Comparison of ENCODE assay signal across 17 cellular contexts in genomic region chr1:24992124-24992760, GRCh38.
DNase-seq lines count a peak whose midpoint lies in the region; ATAC-seq and TF ChIP-seq lines count a peak whose summit lies in the region.
"Had no signal": no experiment of that assay in that cellular context is flagged by ENCODE, and none has a peak within 500 bp of the region (broad histone marks: within the 10 kb centered on the region; RNA-seq: fewer than 3 reads in every experiment).

No MANE protein-coding gene starts in this region.

- H3K27me3 Mint-ChIP-seq in activated CD4-positive, alpha-beta T cell treated with anti-CD3 and anti-CD28 coated beads for 36 hours: no peaks in the 10 kb centered on the region
- H3K27me3 Mint-ChIP-seq in chondrocyte (ENCODE audit: low read depth): peaks cover 12% of the 10 kb centered on the region

- H3K36me3 ChIP-seq in MM.1S (replicated peaks; ENCODE audit: insufficient read depth, low read length): no peaks in the 10 kb centered on the region
- H3K36me3 ChIP-seq: gastrocnemius medialis had no signal

- peak overlapping the region; percentile 50 for H3K4me3 Mint-ChIP-seq in activated CD4-positive, alpha-beta T cell treated with anti-CD3 and anti-CD28 coated beads for 36 hours
- no peak overlapping the region for H3K4me3 Mint-ChIP-seq in chondrocyte (ENCODE audit: unreplicated experiment)
- H3K4me3 Mint-ChIP-seq: neural crest cell, type B pancreatic cell had no signal

- H3K36me3 Mint-ChIP-seq in activated CD4-positive, alpha-beta T cell treated with anti-CD3 and anti-CD28 coated beads for 36 hours (ENCODE audit: low read depth): peaks cover 12% of the 10 kb centered on the region
- peaks cover under 1% of the 10 kb centered on the region for H3K36me3 Mint-ChIP-seq in chondrocyte (ENCODE audit: low read depth)
- H3K36me3 Mint-ChIP-seq: type B pancreatic cell had no signal

- ATAC-seq in activated CD4-positive, alpha-beta T cell treated with anti-CD3 and anti-CD28 coated beads for 36 hours: peak; percentile 1
- ATAC-seq: gastrocnemius medialis had no signal

- peaks cover 2% of the 10 kb centered on the region for H3K9me3 Mint-ChIP-seq in activated CD4-positive, alpha-beta T cell treated with anti-CD3 and anti-CD28 coated beads for 36 hours (ENCODE audit: low read depth)
- H3K9me3 Mint-ChIP-seq in chondrocyte (ENCODE audit: low read depth): peaks cover 7% of the 10 kb centered on the region
- H3K9me3 Mint-ChIP-seq: neural crest cell, type B pancreatic cell had no signal

- intact Hi-C loops in activated CD4-positive, alpha-beta T cell treated with anti-CD3 and anti-CD28 coated beads for 36 hours (cut with DNase I, micrococcal nuclease): loop anchor here in 1 of 2 experiments (2.0 kb wide), 1 partner anchor 31 kb away; no protein-coding TSS in a partner anchor
- intact Hi-C loops in head of caudate nucleus (cut with DNase I): no loop called here

- TF ChIP-seq CTCF in MM.1S (IDR thresholded peaks at IDR 0.05; ENCODE audit: low read length): no peak
- no peak for TF ChIP-seq CTCF in chondrocyte (IDR thresholded peaks at IDR 0.05)

- peak overlapping the region; percentile 100 for H3K27ac Mint-ChIP-seq in activated CD4-positive, alpha-beta T cell treated with anti-CD3 and anti-CD28 coated beads for 36 hours
- H3K27ac Mint-ChIP-seq in chondrocyte (ENCODE audit: unreplicated experiment): no peak overlapping the region
- H3K27ac Mint-ChIP-seq: type B pancreatic cell had no signal

- H3K27ac ChIP-seq in MM.1S (ENCODE audit: low read length): no peak overlapping the region
- peak overlapping the region in 11 of 21 experiments; percentile 13 to 95 (median 71) for H3K27ac ChIP-seq in skin epidermis
- H3K27ac ChIP-seq: gastrocnemius medialis had no signal

- H3K4me2 ChIP-seq in MM.1S (ENCODE audit: low read depth, low read length): no peak overlapping the region

- H3K4me1 Mint-ChIP-seq in activated CD4-positive, alpha-beta T cell treated with anti-CD3 and anti-CD28 coated beads for 36 hours: peaks cover 93% of the 10 kb centered on the region
- H3K4me1 Mint-ChIP-seq in chondrocyte (ENCODE audit: low read depth): peaks cover 13% of the 10 kb centered on the region

- H3F3A ChIP-seq in MM.1S (ENCODE audit: insufficient read depth, low read length): no peaks in the 10 kb centered on the region

- H2AFZ ChIP-seq in MM.1S (ENCODE audit: low read length): 0 out of 2 replicates have a peak overlapping the region, but pooled peaks have one; percentile 6

- H3K4me1 ChIP-seq in MM.1S (ENCODE audit: low read length): no peaks in the 10 kb centered on the region
- H3K4me1 ChIP-seq: gastrocnemius medialis had no signal

- POLR2A ChIA-PET in activated CD4-positive, alpha-beta T cell treated with anti-CD3 and anti-CD28 coated beads for 36 hours (lab: Charles Lee): no interaction called here

- no peaks in the 10 kb centered on the region for H4K20me1 ChIP-seq in MM.1S (ENCODE audit: insufficient read depth, low read length)

- no peak overlapping the region for H3K9ac ChIP-seq in MM.1S (ENCODE audit: low read length)

- H3K79me2 ChIP-seq in MM.1S (ENCODE audit: low read length): no peaks in the 10 kb centered on the region

- H3K9me3 ChIP-seq in MM.1S (replicated peaks; ENCODE audit: insufficient read depth, low read length): no peaks in the 10 kb centered on the region
- H3K9me3 ChIP-seq: gastrocnemius medialis had no signal

- H3K4me3 ChIP-seq in MM.1S (ENCODE audit: low read length) (no peak overlapping the region), skin epidermis (no peak overlapping the region)
- H3K4me3 ChIP-seq: gastrocnemius medialis had no signal

- no peak for DNase-seq in activated CD4-positive, alpha-beta T cell treated with anti-CD3 and anti-CD28 coated beads for 36 hours
- no peak for DNase-seq in activated CD4-positive, alpha-beta T cell treated with anti-CD3 and anti-CD28 coated beads, Interleukin-2, amount 50 U/mL, for 1 hour
- no peak for DNase-seq in MM.1S
- peak; percentile 24 for DNase-seq in chondrocyte (ENCODE audit: low spot score)
- DNase-seq in head of caudate nucleus: no peak
- no peak for DNase-seq in NCI-H1092 (lab: John Stamatoyannopoulos, UW)
- DNase-seq in SW480 (ENCODE audit: low spot score): no peak
- DNase-seq: amygdala, cerebellar nuclear complex, gastrocnemius medialis, GOT3, Kasumi-1, NCI-H1436 treated with DMSO at 0.1 percent for 48 hours, NCI-H345 had no signal

- H3K27me3 ChIP-seq in MM.1S (replicated peaks; ENCODE audit: insufficient read depth, low read length): peaks cover 11% of the 10 kb centered on the region; the same call in 1 of the 2 replicates

- CTCF ChIA-PET in activated CD4-positive, alpha-beta T cell treated with anti-CD3 and anti-CD28 coated beads for 36 hours (lab: Charles Lee): interaction anchor here (0.7 to 2.3 kb wide), 5 partner anchors 11 to 780 kb away, joined by 3 to 5 read pairs (median 3); no protein-coding TSS in a partner anchor

- H3K9me2 ChIP-seq in MM.1S (replicated peaks; ENCODE audit: insufficient read depth, low read length): no peaks in the 10 kb centered on the region
